Comparison of ENCODE assay signal across 1 cellular context in the genomic region with DNA sequence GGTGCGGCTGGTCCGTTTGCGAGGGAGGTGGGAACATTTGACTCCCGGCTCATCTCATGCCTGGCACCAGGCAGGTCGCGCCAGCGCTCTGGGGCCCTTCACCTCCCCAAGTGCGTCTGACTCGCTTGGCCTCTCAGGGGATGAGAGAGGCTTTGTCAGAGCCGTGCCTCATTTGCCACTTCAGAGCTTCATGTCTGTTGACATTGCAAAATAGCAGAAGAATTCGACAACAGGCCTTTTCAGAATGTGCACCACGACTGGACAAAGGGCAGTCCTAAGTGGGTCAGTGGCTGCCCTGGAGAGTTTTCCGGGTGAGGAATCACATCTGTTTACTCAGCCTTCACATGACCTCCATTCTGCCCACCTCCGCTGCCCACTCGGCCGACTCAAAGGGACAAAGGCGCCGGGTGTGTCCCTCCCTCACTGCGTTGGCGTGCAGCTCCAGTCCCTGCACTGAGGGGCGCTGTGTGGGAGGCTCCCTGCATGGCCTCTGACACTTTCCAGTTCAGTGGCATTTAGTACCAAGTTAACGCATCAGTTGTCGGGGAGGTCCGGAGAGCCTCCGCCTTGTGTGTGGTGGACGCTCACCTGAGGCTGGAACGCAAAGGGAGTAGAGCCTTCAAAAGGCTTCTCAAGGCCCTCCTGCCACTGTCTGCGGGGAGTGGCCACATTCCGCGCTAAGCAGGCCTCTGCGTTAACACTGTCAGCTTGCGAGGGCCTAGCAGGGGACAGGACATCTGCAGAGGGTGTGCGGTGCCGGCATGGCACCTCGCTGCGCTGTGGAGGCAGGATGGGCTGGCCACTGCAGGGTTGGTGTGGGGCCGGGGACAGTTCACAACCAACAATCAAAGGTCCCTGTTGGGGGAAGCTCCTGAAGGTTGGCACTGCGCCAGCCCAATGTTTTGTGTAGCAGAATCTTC.
TF ChIP-seq lines count a peak whose summit lies in the region.

No MANE protein-coding gene starts in this region.

TF ChIP-seq in HepG2, 621 proteins besides CTCF, POLR2A, EP300 and RAD21 (continued from another document and continues in another):
- TF ChIP-seq, protein P1, sequence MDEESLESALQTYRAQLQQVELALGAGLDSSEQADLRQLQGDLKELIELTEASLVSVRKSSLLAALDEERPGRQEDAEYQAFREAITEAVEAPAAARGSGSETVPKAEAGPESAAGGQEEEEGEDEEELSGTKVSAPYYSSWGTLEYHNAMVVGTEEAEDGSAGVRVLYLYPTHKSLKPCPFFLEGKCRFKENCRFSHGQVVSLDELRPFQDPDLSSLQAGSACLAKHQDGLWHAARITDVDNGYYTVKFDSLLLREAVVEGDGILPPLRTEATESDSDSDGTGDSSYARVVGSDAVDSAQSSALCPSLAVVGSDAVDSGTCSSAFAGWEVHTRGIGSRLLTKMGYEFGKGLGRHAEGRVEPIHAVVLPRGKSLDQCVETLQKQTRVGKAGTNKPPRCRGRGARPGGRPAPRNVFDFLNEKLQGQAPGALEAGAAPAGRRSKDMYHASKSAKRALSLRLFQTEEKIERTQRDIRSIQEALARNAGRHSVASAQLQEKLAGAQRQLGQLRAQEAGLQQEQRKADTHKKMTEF (CRISPR knock-in tag; IDR thresholded peaks at IDR 0.05) = peak; percentile 94
- TF ChIP-seq SOX5 (CRISPR knock-in tag; IDR thresholded peaks at IDR 0.05; ENCODE audit: borderline replicate concordance) (peak; percentile 98), CC2D1A (CRISPR knock-in tag; IDR thresholded peaks at IDR 0.05) (no peak), ISL2 (CRISPR knock-in tag; IDR thresholded peaks at IDR 0.05) (peak; percentile 94), JDP2 (CRISPR knock-in tag; IDR thresholded peaks at IDR 0.05; ENCODE audit: borderline replicate concordance) (no peak; the same call in 1 of the 2 replicates), NFIB (CRISPR knock-in tag; IDR thresholded peaks at IDR 0.05; ENCODE audit: borderline replicate concordance) (no peak), ZFP62 (CRISPR knock-in tag; IDR thresholded peaks at IDR 0.05) (no peak), KDM1A (CRISPR knock-in tag; IDR thresholded peaks at IDR 0.05) (peak; percentile 66; the same call in 1 of the 2 replicates), RBFOX2 (IDR thresholded peaks at IDR 0.05; ENCODE audit: low read depth, low read length) (peak; percentile 59; the same call in 1 of the 2 replicates), ZNF549 (CRISPR knock-in tag; IDR thresholded peaks at IDR 0.05) (no peak), DMAP1 (CRISPR knock-in tag; IDR thresholded peaks at IDR 0.05) (peak; percentile 76; the same call in 1 of the 2 replicates), GABPA (IDR thresholded peaks at IDR 0.05; ENCODE audit: low read depth, low read length) (no peak), GABPA (CRISPR knock-in tag; IDR thresholded peaks at IDR 0.05; ENCODE audit: low read depth) (0 out of 2 replicates have a peak, but pooled peaks have one; percentile 24), ZNF749 (CRISPR knock-in tag; IDR thresholded peaks at IDR 0.05; ENCODE audit: borderline replicate concordance) (no peak), PRPF4 (IDR thresholded peaks at IDR 0.05; ENCODE audit: low read depth, low read length, poor library complexity, severe bottlenecking) (no peak), ZNF431 (CRISPR knock-in tag; IDR thresholded peaks at IDR 0.05; ENCODE audit: borderline replicate concordance, low read depth) (peak; percentile 71; the same call in 1 of the 2 replicates), MBNL3 (CRISPR knock-in tag; conservative IDR thresholded peaks at IDR 0.05) (no peak), ZNF337 (CRISPR knock-in tag; IDR thresholded peaks at IDR 0.05; ENCODE audit: borderline replicate concordance, low read depth) (0 out of 2 replicates have a peak, but pooled peaks have one; percentile 51), CAMTA2 (CRISPR knock-in tag; IDR thresholded peaks at IDR 0.05; ENCODE audit: borderline replicate concordance) (no peak), ZMYM4 (CRISPR knock-in tag; IDR thresholded peaks at IDR 0.05) (peak; percentile 91), MIER3 (CRISPR knock-in tag; IDR thresholded peaks at IDR 0.05; ENCODE audit: borderline replicate concordance) (peak; percentile 48; the same call in 1 of the 2 replicates), POLR2G (IDR thresholded peaks at IDR 0.05; ENCODE audit: low read depth, low read length) (peak; percentile 77), ZNF317 (CRISPR knock-in tag; IDR thresholded peaks at IDR 0.05) (peak; percentile 87), SMAD1 (CRISPR knock-in tag; IDR thresholded peaks at IDR 0.05; ENCODE audit: borderline replicate concordance, low read depth) (peak; percentile 89; the same call in 1 of the 2 replicates), ATAD3A (CRISPR knock-in tag; IDR thresholded peaks at IDR 0.05) (no peak), FOXK1 (CRISPR knock-in tag; IDR thresholded peaks at IDR 0.05; ENCODE audit: borderline replicate concordance, low read depth) (peak; percentile 85; the same call in 1 of the 2 replicates), RBM39 (IDR thresholded peaks at IDR 0.05; ENCODE audit: low read depth, low read length, poor library complexity, severe bottlenecking) (peak; percentile 40), KMT2B (CRISPR knock-in tag; IDR thresholded peaks at IDR 0.05) (no peak; the same call in 1 of the 2 replicates), PCBP1 (IDR thresholded peaks at IDR 0.05; ENCODE audit: borderline replicate concordance, low read depth, low read length) (no peak), ELF4 (CRISPR knock-in tag; IDR thresholded peaks at IDR 0.05; ENCODE audit: borderline replicate concordance) (no peak), PLRG1 (conservative IDR thresholded peaks at IDR 0.05) (no peak), ZFYVE20 (CRISPR knock-in tag; IDR thresholded peaks at IDR 0.05; ENCODE audit: borderline replicate concordance, low read depth) (no peak), ZNF350 (CRISPR knock-in tag; IDR thresholded peaks at IDR 0.05; ENCODE audit: borderline replicate concordance, low read depth) (peak; percentile 87; the same call in 1 of the 2 replicates), TP53 (CRISPR knock-in tag; conservative IDR thresholded peaks at IDR 0.05) (no peak; the same call in none of the 2 replicates)
- TF ChIP-seq, protein P2, sequence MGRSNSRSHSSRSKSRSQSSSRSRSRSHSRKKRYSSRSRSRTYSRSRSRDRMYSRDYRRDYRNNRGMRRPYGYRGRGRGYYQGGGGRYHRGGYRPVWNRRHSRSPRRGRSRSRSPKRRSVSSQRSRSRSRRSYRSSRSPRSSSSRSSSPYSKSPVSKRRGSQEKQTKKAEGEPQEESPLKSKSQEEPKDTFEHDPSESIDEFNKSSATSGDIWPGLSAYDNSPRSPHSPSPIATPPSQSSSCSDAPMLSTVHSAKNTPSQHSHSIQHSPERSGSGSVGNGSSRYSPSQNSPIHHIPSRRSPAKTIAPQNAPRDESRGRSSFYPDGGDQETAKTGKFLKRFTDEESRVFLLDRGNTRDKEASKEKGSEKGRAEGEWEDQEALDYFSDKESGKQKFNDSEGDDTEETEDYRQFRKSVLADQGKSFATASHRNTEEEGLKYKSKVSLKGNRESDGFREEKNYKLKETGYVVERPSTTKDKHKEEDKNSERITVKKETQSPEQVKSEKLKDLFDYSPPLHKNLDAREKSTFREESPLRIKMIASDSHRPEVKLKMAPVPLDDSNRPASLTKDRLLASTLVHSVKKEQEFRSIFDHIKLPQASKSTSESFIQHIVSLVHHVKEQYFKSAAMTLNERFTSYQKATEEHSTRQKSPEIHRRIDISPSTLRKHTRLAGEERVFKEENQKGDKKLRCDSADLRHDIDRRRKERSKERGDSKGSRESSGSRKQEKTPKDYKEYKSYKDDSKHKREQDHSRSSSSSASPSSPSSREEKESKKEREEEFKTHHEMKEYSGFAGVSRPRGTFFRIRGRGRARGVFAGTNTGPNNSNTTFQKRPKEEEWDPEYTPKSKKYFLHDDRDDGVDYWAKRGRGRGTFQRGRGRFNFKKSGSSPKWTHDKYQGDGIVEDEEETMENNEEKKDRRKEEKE (IDR thresholded peaks at IDR 0.05) = no peak
- TF ChIP-seq, protein P3, sequence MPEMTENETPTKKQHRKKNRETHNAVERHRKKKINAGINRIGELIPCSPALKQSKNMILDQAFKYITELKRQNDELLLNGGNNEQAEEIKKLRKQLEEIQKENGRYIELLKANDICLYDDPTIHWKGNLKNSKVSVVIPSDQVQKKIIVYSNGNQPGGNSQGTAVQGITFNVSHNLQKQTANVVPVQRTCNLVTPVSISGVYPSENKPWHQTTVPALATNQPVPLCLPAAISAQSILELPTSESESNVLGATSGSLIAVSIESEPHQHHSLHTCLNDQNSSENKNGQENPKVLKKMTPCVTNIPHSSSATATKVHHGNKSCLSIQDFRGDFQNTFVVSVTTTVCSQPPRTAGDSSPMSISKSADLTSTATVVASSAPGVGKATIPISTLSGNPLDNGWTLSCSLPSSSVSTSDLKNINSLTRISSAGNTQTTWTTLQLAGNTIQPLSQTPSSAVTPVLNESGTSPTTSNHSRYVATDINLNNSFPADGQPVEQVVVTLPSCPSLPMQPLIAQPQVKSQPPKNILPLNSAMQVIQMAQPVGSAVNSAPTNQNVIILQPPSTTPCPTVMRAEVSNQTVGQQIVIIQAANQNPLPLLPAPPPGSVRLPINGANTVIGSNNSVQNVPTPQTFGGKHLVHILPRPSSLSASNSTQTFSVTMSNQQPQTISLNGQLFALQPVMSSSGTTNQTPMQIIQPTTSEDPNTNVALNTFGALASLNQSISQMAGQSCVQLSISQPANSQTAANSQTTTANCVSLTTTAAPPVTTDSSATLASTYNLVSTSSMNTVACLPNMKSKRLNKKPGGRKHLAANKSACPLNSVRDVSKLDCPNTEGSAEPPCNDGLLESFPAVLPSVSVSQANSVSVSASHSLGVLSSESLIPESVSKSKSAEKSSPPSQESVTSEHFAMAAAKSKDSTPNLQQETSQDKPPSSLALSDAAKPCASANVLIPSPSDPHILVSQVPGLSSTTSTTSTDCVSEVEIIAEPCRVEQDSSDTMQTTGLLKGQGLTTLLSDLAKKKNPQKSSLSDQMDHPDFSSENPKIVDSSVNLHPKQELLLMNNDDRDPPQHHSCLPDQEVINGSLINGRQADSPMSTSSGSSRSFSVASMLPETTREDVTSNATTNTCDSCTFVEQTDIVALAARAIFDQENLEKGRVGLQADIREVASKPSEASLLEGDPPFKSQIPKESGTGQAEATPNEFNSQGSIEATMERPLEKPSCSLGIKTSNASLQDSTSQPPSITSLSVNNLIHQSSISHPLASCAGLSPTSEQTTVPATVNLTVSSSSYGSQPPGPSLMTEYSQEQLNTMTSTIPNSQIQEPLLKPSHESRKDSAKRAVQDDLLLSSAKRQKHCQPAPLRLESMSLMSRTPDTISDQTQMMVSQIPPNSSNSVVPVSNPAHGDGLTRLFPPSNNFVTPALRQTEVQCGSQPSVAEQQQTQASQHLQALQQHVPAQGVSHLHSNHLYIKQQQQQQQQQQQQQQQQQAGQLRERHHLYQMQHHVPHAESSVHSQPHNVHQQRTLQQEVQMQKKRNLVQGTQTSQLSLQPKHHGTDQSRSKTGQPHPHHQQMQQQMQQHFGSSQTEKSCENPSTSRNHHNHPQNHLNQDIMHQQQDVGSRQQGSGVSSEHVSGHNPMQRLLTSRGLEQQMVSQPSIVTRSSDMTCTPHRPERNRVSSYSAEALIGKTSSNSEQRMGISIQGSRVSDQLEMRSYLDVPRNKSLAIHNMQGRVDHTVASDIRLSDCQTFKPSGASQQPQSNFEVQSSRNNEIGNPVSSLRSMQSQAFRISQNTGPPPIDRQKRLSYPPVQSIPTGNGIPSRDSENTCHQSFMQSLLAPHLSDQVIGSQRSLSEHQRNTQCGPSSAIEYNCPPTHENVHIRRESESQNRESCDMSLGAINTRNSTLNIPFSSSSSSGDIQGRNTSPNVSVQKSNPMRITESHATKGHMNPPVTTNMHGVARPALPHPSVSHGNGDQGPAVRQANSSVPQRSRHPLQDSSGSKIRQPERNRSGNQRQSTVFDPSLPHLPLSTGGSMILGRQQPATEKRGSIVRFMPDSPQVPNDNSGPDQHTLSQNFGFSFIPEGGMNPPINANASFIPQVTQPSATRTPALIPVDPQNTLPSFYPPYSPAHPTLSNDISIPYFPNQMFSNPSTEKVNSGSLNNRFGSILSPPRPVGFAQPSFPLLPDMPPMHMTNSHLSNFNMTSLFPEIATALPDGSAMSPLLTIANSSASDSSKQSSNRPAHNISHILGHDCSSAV (CRISPR knock-in tag; IDR thresholded peaks at IDR 0.05; ENCODE audit: borderline replicate concordance) = no peak
- TF ChIP-seq, protein P4, sequence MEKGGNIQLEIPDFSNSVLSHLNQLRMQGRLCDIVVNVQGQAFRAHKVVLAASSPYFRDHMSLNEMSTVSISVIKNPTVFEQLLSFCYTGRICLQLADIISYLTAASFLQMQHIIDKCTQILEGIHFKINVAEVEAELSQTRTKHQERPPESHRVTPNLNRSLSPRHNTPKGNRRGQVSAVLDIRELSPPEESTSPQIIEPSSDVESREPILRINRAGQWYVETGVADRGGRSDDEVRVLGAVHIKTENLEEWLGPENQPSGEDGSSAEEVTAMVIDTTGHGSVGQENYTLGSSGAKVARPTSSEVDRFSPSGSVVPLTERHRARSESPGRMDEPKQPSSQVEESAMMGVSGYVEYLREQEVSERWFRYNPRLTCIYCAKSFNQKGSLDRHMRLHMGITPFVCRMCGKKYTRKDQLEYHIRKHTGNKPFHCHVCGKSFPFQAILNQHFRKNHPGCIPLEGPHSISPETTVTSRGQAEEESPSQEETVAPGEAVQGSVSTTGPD (CRISPR knock-in tag; IDR thresholded peaks at IDR 0.05) = peak; percentile 86
- TF ChIP-seq, protein P5, sequence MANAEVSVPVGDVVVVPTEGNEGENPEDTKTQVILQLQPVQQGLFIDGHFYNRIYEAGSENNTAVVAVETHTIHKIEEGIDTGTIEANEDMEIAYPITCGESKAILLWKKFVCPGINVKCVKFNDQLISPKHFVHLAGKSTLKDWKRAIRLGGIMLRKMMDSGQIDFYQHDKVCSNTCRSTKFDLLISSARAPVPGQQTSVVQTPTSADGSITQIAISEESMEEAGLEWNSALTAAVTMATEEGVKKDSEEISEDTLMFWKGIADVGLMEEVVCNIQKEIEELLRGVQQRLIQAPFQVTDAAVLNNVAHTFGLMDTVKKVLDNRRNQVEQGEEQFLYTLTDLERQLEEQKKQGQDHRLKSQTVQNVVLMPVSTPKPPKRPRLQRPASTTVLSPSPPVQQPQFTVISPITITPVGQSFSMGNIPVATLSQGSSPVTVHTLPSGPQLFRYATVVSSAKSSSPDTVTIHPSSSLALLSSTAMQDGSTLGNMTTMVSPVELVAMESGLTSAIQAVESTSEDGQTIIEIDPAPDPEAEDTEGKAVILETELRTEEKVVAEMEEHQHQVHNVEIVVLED (CRISPR knock-in tag; IDR thresholded peaks at IDR 0.05; ENCODE audit: borderline replicate concordance) = peak; percentile 47; the same call in 1 of the 2 replicates
- TF ChIP-seq, protein P6, sequence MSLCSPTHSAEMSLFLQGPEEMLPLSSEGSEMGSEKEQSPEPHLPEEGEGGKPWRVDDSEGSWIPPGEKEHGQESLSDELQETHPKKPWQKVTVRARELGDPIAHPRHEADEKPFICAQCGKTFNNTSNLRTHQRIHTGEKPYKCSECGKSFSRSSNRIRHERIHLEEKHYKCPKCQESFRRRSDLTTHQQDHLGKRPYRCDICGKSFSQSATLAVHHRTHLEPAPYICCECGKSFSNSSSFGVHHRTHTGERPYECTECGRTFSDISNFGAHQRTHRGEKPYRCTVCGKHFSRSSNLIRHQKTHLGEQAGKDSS (CRISPR knock-in tag; IDR thresholded peaks at IDR 0.05; ENCODE audit: borderline replicate concordance, low read depth) = peak; percentile 58; the same call in 1 of the 2 replicates
